21 cellular contexts compared by ENCODE assay signal in genomic region chr6:166471797-166472260, GRCh38.
"Had no signal": no experiment of that assay in that cellular context is flagged by ENCODE, and none has a peak within 500 bp of the region (broad histone marks: within the 10 kb centered on the region; RNA-seq: fewer than 3 reads in every experiment).

No MANE protein-coding gene starts in this region.

- H3K9me3 Mint-ChIP-seq: activated CD4-positive, alpha-beta memory T cell treated with anti-CD3 and anti-CD28 coated beads, Interleukin-2, amount 10 ng/mL, durations not matched to agents 7 days and 5 days; activated CD4-positive, alpha-beta T cell treated with anti-CD3 and anti-CD28 coated beads, Interleukin-2, amount 10 ng/mL, durations not matched to agents 7 days and 5 days; activated naive CD4-positive, alpha-beta T cell treated with anti-CD3 and anti-CD28 coated beads, Interleukin-2, amount 50 U/mL, for 24 hours; activated naive CD8-positive, alpha-beta T cell treated with anti-CD3 and anti-CD28 coated beads, Interleukin-2, amount 50 U/mL, for 24 hours; activated T-cell treated with anti-CD3 and anti-CD28 coated beads, Interleukin-2, amount 50 U/mL, for 24 hours; nephron; stimulated activated naive B cell treated with anti-CD40 and anti-IgM and Interleukin-4, amounts not matched to agents 10 μg/mL and 1 μg/mL and 100 μg/mL, for 72 hours; WTC11 had no signal

- H3K27ac ChIP-seq: colonic mucosa, ovary, right lobe of liver, SK-N-MC, testis, transverse colon had no signal

- ATAC-seq: activated naive CD8-positive, alpha-beta T cell treated with anti-CD3 and anti-CD28 coated beads, Interleukin-2, amount 50 U/mL, for 24 hours; right lobe of liver; stimulated activated naive B cell treated with anti-CD40 and anti-IgM and Interleukin-4, amounts not matched to agents 10 μg/mL and 1 μg/mL and 100 μg/mL, for 72 hours; WTC11 had no signal

- H3K27ac Mint-ChIP-seq: activated CD4-positive, alpha-beta memory T cell treated with anti-CD3 and anti-CD28 coated beads, Interleukin-2, amount 10 ng/mL, durations not matched to agents 7 days and 5 days; activated CD4-positive, alpha-beta T cell treated with anti-CD3 and anti-CD28 coated beads, Interleukin-2, amount 10 ng/mL, durations not matched to agents 7 days and 5 days; activated naive CD4-positive, alpha-beta T cell treated with anti-CD3 and anti-CD28 coated beads, Interleukin-2, amount 50 U/mL, for 24 hours; activated naive CD8-positive, alpha-beta T cell treated with anti-CD3 and anti-CD28 coated beads, Interleukin-2, amount 50 U/mL, for 24 hours; activated T-cell treated with anti-CD3 and anti-CD28 coated beads, Interleukin-2, amount 50 U/mL, for 24 hours; nephron; progenitor cell of endocrine pancreas; stimulated activated naive B cell treated with anti-CD40 and anti-IgM and Interleukin-4, amounts not matched to agents 10 μg/mL and 1 μg/mL and 100 μg/mL, for 72 hours; WTC11 had no signal

- H3K4me1 ChIP-seq: colonic mucosa, right lobe of liver, testis, transverse colon had no signal

- H3K4me3 ChIP-seq: colonic mucosa, hepatocyte, ovary, right lobe of liver, SK-N-MC, skin epidermis, testis, transverse colon had no signal

- H3K36me3 ChIP-seq: colonic mucosa, ovary, right lobe of liver, transverse colon had no signal

- DNase-seq: activated CD4-positive, alpha-beta memory T cell treated with anti-CD3 and anti-CD28 coated beads, Interleukin-2, amount 10 ng/mL, durations not matched to agents 7 days and 5 days; activated CD4-positive, alpha-beta T cell treated with anti-CD3 and anti-CD28 coated beads for 1 hour; activated CD4-positive, alpha-beta T cell treated with anti-CD3 and anti-CD28 coated beads, Interleukin-2, amount 10 ng/mL, durations not matched to agents 7 days and 5 days; activated CD8-positive, alpha-beta memory T cell treated with anti-CD3 and anti-CD28 coated beads, Interleukin-2, amount 50 U/mL, for 48 hours; activated naive CD8-positive, alpha-beta T cell treated with anti-CD3 and anti-CD28 coated beads, Interleukin-2, amount 50 U/mL, for 24 hours; activated T-cell treated with anti-CD3 and anti-CD28 coated beads, Interleukin-2, amount 50 U/mL, for 24 hours; colonic mucosa; effector memory CD4-positive, alpha-beta T cell; right lobe of liver; stimulated activated naive B cell treated with anti-CD40 and anti-IgM and Interleukin-4, amounts not matched to agents 10 μg/mL and 1 μg/mL and 100 μg/mL, for 72 hours; T-helper 2 cell; testis; transverse colon had no signal

- H3K4me3 Mint-ChIP-seq: activated CD4-positive, alpha-beta memory T cell treated with anti-CD3 and anti-CD28 coated beads, Interleukin-2, amount 10 ng/mL, durations not matched to agents 7 days and 5 days; activated CD4-positive, alpha-beta T cell treated with anti-CD3 and anti-CD28 coated beads, Interleukin-2, amount 10 ng/mL, durations not matched to agents 7 days and 5 days; activated naive CD4-positive, alpha-beta T cell treated with anti-CD3 and anti-CD28 coated beads, Interleukin-2, amount 50 U/mL, for 24 hours; activated naive CD8-positive, alpha-beta T cell treated with anti-CD3 and anti-CD28 coated beads, Interleukin-2, amount 50 U/mL, for 24 hours; activated T-cell treated with anti-CD3 and anti-CD28 coated beads, Interleukin-2, amount 50 U/mL, for 24 hours; nephron; stimulated activated naive B cell treated with anti-CD40 and anti-IgM and Interleukin-4, amounts not matched to agents 10 μg/mL and 1 μg/mL and 100 μg/mL, for 72 hours; WTC11 had no signal

- H3K27me3 Mint-ChIP-seq: activated CD4-positive, alpha-beta memory T cell treated with anti-CD3 and anti-CD28 coated beads, Interleukin-2, amount 10 ng/mL, durations not matched to agents 7 days and 5 days; activated CD4-positive, alpha-beta T cell treated with anti-CD3 and anti-CD28 coated beads, Interleukin-2, amount 10 ng/mL, durations not matched to agents 7 days and 5 days; activated naive CD4-positive, alpha-beta T cell treated with anti-CD3 and anti-CD28 coated beads, Interleukin-2, amount 50 U/mL, for 24 hours; activated naive CD8-positive, alpha-beta T cell treated with anti-CD3 and anti-CD28 coated beads, Interleukin-2, amount 50 U/mL, for 24 hours; activated T-cell treated with anti-CD3 and anti-CD28 coated beads, Interleukin-2, amount 50 U/mL, for 24 hours; progenitor cell of endocrine pancreas; stimulated activated naive B cell treated with anti-CD40 and anti-IgM and Interleukin-4, amounts not matched to agents 10 μg/mL and 1 μg/mL and 100 μg/mL, for 72 hours had no signal

- H3K27me3 ChIP-seq: colonic mucosa, hepatocyte, ovary, right lobe of liver, testis, transverse colon had no signal

- H3K4me1 Mint-ChIP-seq: activated CD4-positive, alpha-beta memory T cell treated with anti-CD3 and anti-CD28 coated beads, Interleukin-2, amount 10 ng/mL, durations not matched to agents 7 days and 5 days; activated CD4-positive, alpha-beta T cell treated with anti-CD3 and anti-CD28 coated beads, Interleukin-2, amount 10 ng/mL, durations not matched to agents 7 days and 5 days; activated naive CD8-positive, alpha-beta T cell treated with anti-CD3 and anti-CD28 coated beads, Interleukin-2, amount 50 U/mL, for 24 hours had no signal

- H3K9me3 ChIP-seq: colonic mucosa, ovary, right lobe of liver, testis, transverse colon had no signal
